Comparison of ENCODE assay signal across 1 cellular context in the genomic region with DNA sequence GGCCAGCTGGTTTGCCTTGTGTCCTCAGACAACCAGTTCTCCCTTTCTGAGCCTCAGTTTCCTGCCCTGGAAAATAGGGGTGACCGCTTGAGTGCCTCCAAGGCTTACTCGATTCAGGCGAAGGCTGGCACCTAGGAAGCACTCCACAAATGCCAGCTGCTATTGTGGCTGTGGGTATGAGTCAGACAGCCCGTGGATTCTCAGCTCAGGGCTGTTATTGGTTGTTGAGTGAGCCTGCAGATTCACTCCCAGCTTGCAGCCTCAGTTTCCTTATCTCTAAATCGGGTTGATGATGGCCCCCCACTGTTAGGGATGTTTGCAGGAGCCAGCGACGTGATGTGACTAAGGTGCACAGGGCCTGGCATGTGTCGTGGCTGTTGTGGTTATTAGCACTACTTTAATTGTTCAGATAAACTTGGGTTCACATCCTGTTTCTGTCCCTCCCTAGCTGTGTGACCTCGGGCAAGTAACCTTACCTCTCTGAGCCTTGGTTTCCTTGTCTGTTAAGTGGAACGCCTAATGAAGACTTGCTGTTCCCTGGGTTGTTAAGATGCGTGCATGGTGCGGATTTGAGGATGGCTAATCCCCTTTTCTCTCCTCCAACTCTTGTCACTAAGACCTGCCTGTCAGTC.
TF ChIP-seq lines count a peak whose summit lies in the region.

No MANE protein-coding gene starts in this region.

TF ChIP-seq in HepG2, 621 proteins besides CTCF, POLR2A, EP300 and RAD21:
- peak; percentile 91 for TF ChIP-seq ZNF768 (CRISPR knock-in tag; IDR thresholded peaks at IDR 0.05)
- TF ChIP-seq ZNF629 (CRISPR knock-in tag; conservative IDR thresholded peaks at IDR 0.05): peak; percentile 44
- TF ChIP-seq ZMYM3 (CRISPR knock-in tag; IDR thresholded peaks at IDR 0.05): peak; percentile 57; the same call in 1 of the 2 replicates
- TF ChIP-seq SAP130 (CRISPR knock-in tag; IDR thresholded peaks at IDR 0.05; ENCODE audit: low read depth): no peak
